In the genomic region with DNA sequence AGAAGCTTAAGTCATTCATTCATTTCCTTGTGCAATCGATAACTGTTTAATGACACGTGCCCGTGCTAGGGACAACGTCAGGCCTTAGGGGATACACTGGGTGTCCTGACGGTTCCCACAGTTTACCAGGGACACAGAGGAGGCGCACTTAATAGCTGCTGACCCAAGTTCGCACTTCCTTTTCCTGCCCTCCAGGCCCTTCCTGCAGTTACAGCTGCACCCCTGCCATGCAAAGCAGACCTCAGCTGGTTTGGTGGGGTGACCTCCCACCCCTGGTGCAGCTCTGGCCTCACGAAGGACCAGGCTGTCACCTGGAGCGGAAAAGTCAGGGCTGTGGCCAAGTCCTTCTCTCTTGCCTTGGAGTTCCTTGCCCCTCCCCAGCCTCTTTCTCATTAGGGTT, we compare ENCODE assay signal across 24 cellular contexts.
DNase-seq lines count a peak whose midpoint lies in the region; ATAC-seq, FAIRE-seq and TF ChIP-seq lines count a peak whose summit lies in the region.
"Had no signal": no experiment of that assay in that cellular context is flagged by ENCODE, and none has a peak within 500 bp of the region (broad histone marks: within the 10 kb centered on the region; RNA-seq: fewer than 3 reads in every experiment).

No MANE protein-coding gene starts in this region.

- no peak overlapping the region for H3K27ac Mint-ChIP-seq in memory B cell
- H3K27ac Mint-ChIP-seq: activated CD4-positive, alpha-beta memory T cell treated with anti-CD3 and anti-CD28 coated beads, Interleukin-2, amount 10 ng/mL, durations not matched to agents 7 days and 5 days; activated naive CD4-positive, alpha-beta T cell treated with anti-CD3 and anti-CD28 coated beads, Interleukin-2, amount 50 U/mL, for 72 hours; H9 had no signal

- H3K4me1 Mint-ChIP-seq in memory B cell = peaks cover 13% of the 10 kb centered on the region

- H3K9me3 Mint-ChIP-seq in memory B cell = no peaks in the 10 kb centered on the region
- H3K9me3 Mint-ChIP-seq: activated CD4-positive, alpha-beta memory T cell treated with anti-CD3 and anti-CD28 coated beads, Interleukin-2, amount 10 ng/mL, durations not matched to agents 7 days and 5 days; activated naive CD4-positive, alpha-beta T cell treated with anti-CD3 and anti-CD28 coated beads, Interleukin-2, amount 50 U/mL, for 72 hours; H9; neural crest cell had no signal

- DNase-seq in D341Med (ENCODE audit: low spot score) = peak; percentile 2
- DNase-seq in GM19239 (ENCODE audit: insufficient read length, low spot score) = no peak
- DNase-seq in memory B cell (ENCODE audit: low spot score in 2 of 2) = no peak
- DNase-seq in ecto neural progenitor cell (ENCODE audit: low spot score) = no peak
- DNase-seq: activated CD4-positive, alpha-beta memory T cell treated with anti-CD3 and anti-CD28 coated beads, Interleukin-2, amount 10 ng/mL, durations not matched to agents 7 days and 5 days; activated CD4-positive, CD25-positive, alpha-beta regulatory T cell treated with anti-CD3 and anti-CD28 coated beads, Interleukin-2, amount 50 U/mL, for 72 hours; activated CD8-positive, alpha-beta memory T cell treated with anti-CD3 and anti-CD28 coated beads, Interleukin-2, amount 50 U/mL, for 48 hours; effector CD8-positive, alpha-beta T cell; H9; head of caudate nucleus; KG1; kidney glomerular epithelial cell; NCI-H2171; NCI-H510A; stimulated activated CD4-positive, alpha-beta T cell treated with anti-CD3 and anti-CD28 coated beads, Interleukin-4, amount 100 ng/mL, for 24 hours; stimulated activated naive B cell treated with anti-CD40 and anti-IgM and Interleukin-4, amounts not matched to agents 10 μg/mL and 1 μg/mL and 100 μg/mL, for 72 hours had no signal

- no peaks in the 10 kb centered on the region for H3K36me3 Mint-ChIP-seq in memory B cell
- H3K36me3 Mint-ChIP-seq: activated naive CD4-positive, alpha-beta T cell treated with anti-CD3 and anti-CD28 coated beads, Interleukin-2, amount 50 U/mL, for 72 hours; stimulated activated naive B cell treated with anti-CD40 and anti-IgM and Interleukin-4, amounts not matched to agents 10 μg/mL and 1 μg/mL and 100 μg/mL, for 72 hours had no signal

- no peak overlapping the region for H3K4me3 Mint-ChIP-seq in memory B cell
- H3K4me3 Mint-ChIP-seq: activated CD4-positive, alpha-beta memory T cell treated with anti-CD3 and anti-CD28 coated beads, Interleukin-2, amount 10 ng/mL, durations not matched to agents 7 days and 5 days; H9; neural crest cell; stimulated activated naive B cell treated with anti-CD40 and anti-IgM and Interleukin-4, amounts not matched to agents 10 μg/mL and 1 μg/mL and 100 μg/mL, for 72 hours had no signal

- H3K27me3 Mint-ChIP-seq in memory B cell = no peaks in the 10 kb centered on the region

- FAIRE-seq in GM19239 (lab: Jason Lieb, UNC) = peak; percentile 18
- FAIRE-seq: D721Med had no signal

- peak; percentile 38 for ATAC-seq in memory B cell (ENCODE audit: low read depth)
- no peak for ATAC-seq in HG03565 (IDR thresholded peaks at IDR 0.05; ENCODE audit: unreplicated experiment)
- no peak for ATAC-seq in GM18907 (IDR thresholded peaks at IDR 0.05; ENCODE audit: unreplicated experiment)
- no peak for ATAC-seq in SK-N-SH treated with all-trans-retinoic acid at 6 μM for 48 hours
- ATAC-seq: activated naive CD4-positive, alpha-beta T cell treated with anti-CD3 and anti-CD28 coated beads, Interleukin-2, amount 50 U/mL, for 72 hours; sciatic nerve; stimulated activated naive B cell treated with anti-CD40 and anti-IgM and Interleukin-4, amounts not matched to agents 10 μg/mL and 1 μg/mL and 100 μg/mL, for 72 hours had no signal

- peak; percentile 45 for TF ChIP-seq POLR2A in Raji (IDR thresholded peaks at IDR 0.05; ENCODE audit: insufficient read depth, low read depth, low read length)

TF ChIP-seq in SK-N-SH treated with all-trans-retinoic acid at 6 μM for 48 hours, 23 proteins besides CTCF, POLR2A, EP300 and RAD21:
- TF ChIP-seq TOX (CRISPR knock-in tag; IDR thresholded peaks at IDR 0.05; ENCODE audit: borderline replicate concordance) = no peak
- no peak for TF ChIP-seq ZC3H10 (CRISPR knock-in tag; IDR thresholded peaks at IDR 0.05)
- TF ChIP-seq, protein P1, sequence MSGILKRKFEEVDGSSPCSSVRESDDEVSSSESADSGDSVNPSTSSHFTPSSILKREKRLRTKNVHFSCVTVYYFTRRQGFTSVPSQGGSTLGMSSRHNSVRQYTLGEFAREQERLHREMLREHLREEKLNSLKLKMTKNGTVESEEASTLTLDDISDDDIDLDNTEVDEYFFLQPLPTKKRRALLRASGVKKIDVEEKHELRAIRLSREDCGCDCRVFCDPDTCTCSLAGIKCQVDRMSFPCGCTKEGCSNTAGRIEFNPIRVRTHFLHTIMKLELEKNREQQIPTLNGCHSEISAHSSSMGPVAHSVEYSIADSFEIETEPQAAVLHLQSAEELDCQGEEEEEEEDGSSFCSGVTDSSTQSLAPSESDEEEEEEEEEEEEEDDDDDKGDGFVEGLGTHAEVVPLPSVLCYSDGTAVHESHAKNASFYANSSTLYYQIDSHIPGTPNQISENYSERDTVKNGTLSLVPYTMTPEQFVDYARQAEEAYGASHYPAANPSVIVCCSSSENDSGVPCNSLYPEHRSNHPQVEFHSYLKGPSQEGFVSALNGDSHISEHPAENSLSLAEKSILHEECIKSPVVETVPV (CRISPR knock-in tag; IDR thresholded peaks at IDR 0.05) = no peak
- TF ChIP-seq PPARA (CRISPR knock-in tag; IDR thresholded peaks at IDR 0.05; ENCODE audit: borderline replicate concordance) = no peak
- no peak for TF ChIP-seq ISL1 (CRISPR knock-in tag; IDR thresholded peaks at IDR 0.05)
- no peak for TF ChIP-seq OSR1 (CRISPR knock-in tag; IDR thresholded peaks at IDR 0.05)
- no peak for TF ChIP-seq SNAI2 (CRISPR knock-in tag; IDR thresholded peaks at IDR 0.05)
- TF ChIP-seq ZNF70 (CRISPR knock-in tag; IDR thresholded peaks at IDR 0.05) = no peak
